6 cellular contexts compared by ENCODE assay signal in the genomic region with DNA sequence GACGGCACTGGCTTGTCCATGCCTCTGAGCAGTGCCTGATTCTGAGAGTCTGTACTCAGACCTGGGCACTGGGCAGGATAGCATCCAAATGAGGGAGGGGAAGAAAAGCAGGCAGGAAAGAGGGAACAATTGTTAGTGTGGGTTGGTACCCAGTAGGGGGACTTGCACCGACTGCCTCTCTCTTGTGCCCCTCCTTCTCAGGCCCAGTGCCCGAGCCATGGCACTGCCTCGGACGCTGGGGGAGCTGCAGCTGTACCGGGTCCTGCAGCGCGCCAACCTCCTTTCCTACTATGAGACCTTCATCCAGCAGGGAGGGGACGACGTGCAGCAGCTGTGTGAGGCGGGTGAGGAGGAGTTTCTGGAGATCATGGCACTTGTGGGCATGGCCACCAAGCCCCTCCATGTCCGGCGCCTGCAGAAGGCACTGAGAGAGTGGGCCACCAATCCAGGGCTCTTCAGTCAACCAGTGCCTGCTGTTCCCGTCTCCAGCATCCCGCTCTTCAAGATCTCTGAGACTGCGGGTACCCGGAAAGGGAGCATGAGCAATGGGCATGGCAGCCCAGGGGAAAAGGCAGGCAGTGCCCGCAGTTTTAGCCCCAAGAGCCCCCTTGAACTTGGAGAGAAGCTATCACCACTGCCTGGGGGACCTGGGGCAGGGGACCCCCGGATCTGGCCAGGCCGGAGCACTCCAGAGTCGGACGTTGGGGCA. TPM values are rescaled to one million over a fixed set of nuclear protein-coding genes. Genes with fewer than 3 reads are reported as not detected.
DNase-seq lines count a peak whose midpoint lies in the region; ATAC-seq, FAIRE-seq and TF ChIP-seq lines count a peak whose summit lies in the region.

No MANE protein-coding gene starts in this region.

- H3K36me3 Mint-ChIP-seq in activated CD8-positive, alpha-beta memory T cell treated with anti-CD3 and anti-CD28 coated beads, Interleukin-2, amount 10 ng/mL, durations not matched to agents 7 days and 5 days = peaks cover 2% of the 10 kb centered on the region

- peaks cover 0 to 49% of the 10 kb centered on the region in 2 donors for H3K36me3 ChIP-seq in gastroesophageal sphincter
- peaks cover 28% of the 10 kb centered on the region for H3K36me3 ChIP-seq in thoracic aorta

- H3K4me3 Mint-ChIP-seq in activated CD8-positive, alpha-beta memory T cell treated with anti-CD3 and anti-CD28 coated beads, Interleukin-2, amount 10 ng/mL, durations not matched to agents 7 days and 5 days = peak overlapping the region; percentile 53

- peak overlapping the region in 3 of 4 donors; percentile 99 to 100 (median 100) for H3K27ac ChIP-seq in gastroesophageal sphincter
- H3K27ac ChIP-seq in thoracic aorta = peak overlapping the region; percentile 84 to 88

- no peak for ATAC-seq in activated CD8-positive, alpha-beta memory T cell treated with anti-CD3 and anti-CD28 coated beads, Interleukin-2, amount 10 ng/mL, durations not matched to agents 7 days and 5 days
- ATAC-seq in gastroesophageal sphincter (no peak), thoracic aorta (ENCODE audit: insufficient number of reproducible peaks, low FRiP score, low read depth) (no peak), GM18873 (IDR thresholded peaks at IDR 0.05; ENCODE audit: low FRiP score, unreplicated experiment) (no peak)

- no peaks in the 10 kb centered on the region for H3K9me3 Mint-ChIP-seq in activated CD8-positive, alpha-beta memory T cell treated with anti-CD3 and anti-CD28 coated beads, Interleukin-2, amount 10 ng/mL, durations not matched to agents 7 days and 5 days (ENCODE audit: low read depth)

- no peak for TF ChIP-seq EP300 in gastroesophageal sphincter (IDR thresholded peaks at IDR 0.05)

- CTCF ChIA-PET in activated CD8-positive, alpha-beta memory T cell treated with anti-CD3 and anti-CD28 coated beads, Interleukin-2, amount 10 ng/mL, durations not matched to agents 7 days and 5 days (lab: Charles Lee) = interaction anchor here (1.2 to 16.0 kb wide), 7 partner anchors 8 to 123 kb away, joined by 3 to 202 read pairs (median 18); partner anchors contain the start of genes NEMP1 and STAT6

- no peak for DNase-seq in activated CD8-positive, alpha-beta memory T cell treated with anti-CD3 and anti-CD28 coated beads, Interleukin-2, amount 10 ng/mL, durations not matched to agents 7 days and 5 days
- DNase-seq in activated CD8-positive, alpha-beta memory T cell treated with anti-CD3 and anti-CD28 coated beads for 24 hours = no peak
- DNase-seq in thoracic aorta (ENCODE audit: low spot score) = no peak
- no peak for DNase-seq in GM12892 (ENCODE audit: insufficient read length)

- FAIRE-seq in GM12892 (lab: Jason Lieb, UNC) = no peak

- 59% methylated on average over 5 of the region's 22 CpGs; no CpG with 5 or more reads in 1 of the 2 donors for WGBS in gastroesophageal sphincter (ENCODE audit: low coverage in 1 of 2), 2 donors

- H3K27me3 ChIP-seq in gastroesophageal sphincter (no peaks in the 10 kb centered on the region), thoracic aorta (replicated peaks; ENCODE audit: insufficient read depth) (no peaks in the 10 kb centered on the region)

- H3K9me3 ChIP-seq in gastroesophageal sphincter (no peaks in the 10 kb centered on the region), thoracic aorta (no peaks in the 10 kb centered on the region)

- H3K4me1 ChIP-seq in gastroesophageal sphincter (peaks cover 5 to 72% (median 44%) of the 10 kb centered on the region in 3 donors), thoracic aorta (ENCODE audit: control insufficient read depth in 1 of 2, low read depth in 2 of 2) (peaks cover 38 to 54% of the 10 kb centered on the region in 2 donors)

- H3K4me1 Mint-ChIP-seq in activated CD8-positive, alpha-beta memory T cell treated with anti-CD3 and anti-CD28 coated beads, Interleukin-2, amount 10 ng/mL, durations not matched to agents 7 days and 5 days = peaks cover 59% of the 10 kb centered on the region

- TF ChIP-seq POLR2A in gastroesophageal sphincter (IDR thresholded peaks at IDR 0.05) (no peak), GM12892 (IDR thresholded peaks at IDR 0.05; ENCODE audit: low read depth, low read length) (no peak)

- H3K4me3 ChIP-seq in gastroesophageal sphincter (peak overlapping the region in 1 of 2 donors; percentile 95), thoracic aorta (peak overlapping the region; percentile 92)

- peak in 3 of 4 experiments; percentile 24 to 30 (median 26) for TF ChIP-seq CTCF in gastroesophageal sphincter (IDR thresholded peaks at IDR 0.05)
- TF ChIP-seq CTCF in thoracic aorta (IDR thresholded peaks at IDR 0.05) = peak; percentile 40

- no peaks in the 10 kb centered on the region for H3K27me3 Mint-ChIP-seq in activated CD8-positive, alpha-beta memory T cell treated with anti-CD3 and anti-CD28 coated beads, Interleukin-2, amount 10 ng/mL, durations not matched to agents 7 days and 5 days

- H3K27ac Mint-ChIP-seq in activated CD8-positive, alpha-beta memory T cell treated with anti-CD3 and anti-CD28 coated beads, Interleukin-2, amount 10 ng/mL, durations not matched to agents 7 days and 5 days = peak overlapping the region; percentile 12

RNA-seq across cellular contexts. Expression of gene NAB2, which starts 2.2 kb away (rescaled TPM):
- 10 to 100 TPM in 1 of 2 experiments, 1 to 10 TPM in 1; 10.0 to 31.1 TPM for total RNA-seq in activated CD8-positive, alpha-beta memory T cell treated with anti-CD3 and anti-CD28 coated beads, Interleukin-2, amount 10 ng/mL, durations not matched to agents 7 days and 5 days
- total RNA-seq in gastroesophageal sphincter = 10 to 100 TPM; 30.7 to 41.3 (median 38.8) TPM
- 10 to 100 TPM; 30.5 to 39.3 TPM for total RNA-seq in thoracic aorta
- 15.5 TPM for polyA plus RNA-seq in GM12892 (2012; ENCODE audit: missing spikeins)

RNA-seq across cellular contexts. Expression of gene NEMP1, which starts 12.5 kb away (rescaled TPM):
- total RNA-seq in activated CD8-positive, alpha-beta memory T cell treated with anti-CD3 and anti-CD28 coated beads, Interleukin-2, amount 10 ng/mL, durations not matched to agents 7 days and 5 days = 10 to 100 TPM; 60.5 to 66.1 TPM
- total RNA-seq in gastroesophageal sphincter (10 to 100 TPM; 11.8 to 14.9 (median 12.7) TPM), thoracic aorta (1 to 10 TPM; 6.6 to 6.9 TPM)
- 13.9 TPM for polyA plus RNA-seq in GM12892 (2012; ENCODE audit: missing spikeins)

RNA-seq across cellular contexts. Expression of gene STAT6, which starts 20.1 kb away (rescaled TPM):
- 100 to 1,000 TPM in 1 of 2 experiments, 10 to 100 TPM in 1; 99.1 to 104 TPM for total RNA-seq in activated CD8-positive, alpha-beta memory T cell treated with anti-CD3 and anti-CD28 coated beads, Interleukin-2, amount 10 ng/mL, durations not matched to agents 7 days and 5 days
- total RNA-seq in gastroesophageal sphincter (100 to 1,000 TPM in 3 of 4 donors, 10 to 100 TPM in 1; 92.5 to 166 (median 156) TPM), thoracic aorta (100 to 1,000 TPM; 133 to 185 TPM)
- 129 TPM for polyA plus RNA-seq in GM12892 (2012; ENCODE audit: missing spikeins)

RNA-seq across cellular contexts. Expression of gene LRP1, which starts 37.2 kb away (rescaled TPM):
- under 1 TPM; 0.33 to 0.85 TPM for total RNA-seq in activated CD8-positive, alpha-beta memory T cell treated with anti-CD3 and anti-CD28 coated beads, Interleukin-2, amount 10 ng/mL, durations not matched to agents 7 days and 5 days
- 100 to 1,000 TPM; 185 to 292 (median 216) TPM for total RNA-seq in gastroesophageal sphincter
- total RNA-seq in thoracic aorta = 100 to 1,000 TPM; 663 to 755 TPM
- polyA plus RNA-seq in GM12892 (2012; ENCODE audit: missing spikeins) = 0.34 TPM

RNA-seq across cellular contexts. Expression of gene MYO1A, which starts 41.1 kb away (rescaled TPM):
- total RNA-seq in activated CD8-positive, alpha-beta memory T cell treated with anti-CD3 and anti-CD28 coated beads, Interleukin-2, amount 10 ng/mL, durations not matched to agents 7 days and 5 days = 1 to 10 TPM in 1 of 2 experiments, under 1 TPM in 1; 0.82 to 1.5 TPM
- total RNA-seq in gastroesophageal sphincter (under 1 TPM; 0.22 to 0.54 (median 0.29) TPM), thoracic aorta (1 to 10 TPM; 1.7 to 2.2 TPM)
- 0.40 TPM for polyA plus RNA-seq in GM12892 (2012; ENCODE audit: missing spikeins)
